In the genomic region with DNA sequence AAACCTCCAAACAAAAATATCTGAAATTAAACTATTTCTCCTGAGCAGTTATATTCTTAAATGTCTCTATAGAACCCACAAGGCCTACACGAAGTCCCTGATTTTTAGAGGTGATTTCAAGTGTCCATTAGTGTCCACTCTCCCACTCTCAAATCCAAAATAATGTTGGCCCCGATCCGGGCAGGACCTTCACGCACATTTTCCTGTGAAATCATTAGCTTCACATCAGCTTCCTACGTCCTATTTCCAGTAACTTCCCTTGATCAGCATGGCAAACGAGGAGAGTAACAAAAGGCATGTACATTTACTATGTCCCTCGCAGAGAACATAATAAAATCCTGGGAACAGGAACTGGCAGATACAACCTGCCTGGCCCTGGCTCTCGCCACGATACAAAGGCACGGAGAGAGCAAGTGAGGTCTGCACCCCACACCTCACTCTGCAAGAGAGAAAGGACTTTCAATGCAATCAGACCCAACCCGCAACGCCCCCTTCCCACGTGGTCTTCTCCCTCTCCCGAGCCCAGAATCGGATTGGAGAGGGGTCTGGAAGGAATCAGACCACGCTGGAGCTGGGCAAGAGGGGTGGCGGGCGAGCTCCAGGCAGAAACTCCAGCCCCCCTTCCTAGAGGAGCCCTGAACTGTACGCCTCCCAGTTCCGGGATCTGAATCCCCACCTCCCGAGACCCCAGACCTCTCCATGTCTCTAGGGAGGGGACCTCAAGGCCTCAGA, we compare ENCODE assay signal across 8 cellular contexts. TPM values are rescaled to one million over a fixed set of nuclear protein-coding genes. Genes with fewer than 3 reads are reported as not detected.
A peak's percentile ranks its signal among the peaks of the same experiment; 100 is the strongest.
DNase-seq lines count a peak whose midpoint lies in the region; ATAC-seq and TF ChIP-seq lines count a peak whose summit lies in the region.

No MANE protein-coding gene starts in this region.

- CTCF ChIA-PET in GM10248 (lab: Yijun Ruan, JAX) = interaction anchor here (0.6 to 2.6 kb wide), 10 partner anchors 8 to 755 kb away, joined by 3 to 25 read pairs (median 3); no protein-coding TSS in a partner anchor

- POLR2A ChIA-PET in GM10248 (lab: Yijun Ruan, JAX) = interaction anchor here (1.0 to 1.1 kb wide), 2 partner anchors 10 to 49 kb away, joined by 3 to 7 read pairs; a partner anchor contains a TSS

- peak overlapping the region; percentile 86 for H3K4me3 ChIP-seq in effector memory CD4-positive, alpha-beta T cell (ENCODE audit: insufficient read depth, low read depth, low read length, poor library complexity, severe bottlenecking)
- H3K4me3 ChIP-seq in lung = peak overlapping the region; percentile 63

- peaks cover 18% of the 10 kb centered on the region for H3K4me1 ChIP-seq in effector memory CD4-positive, alpha-beta T cell (ENCODE audit: control insufficient read depth, insufficient read depth, low read length, poor library complexity, severe bottlenecking)
- H3K4me1 ChIP-seq in lung (ENCODE audit: control insufficient read depth in 2 of 2, insufficient read depth in 2 of 2, low read length in 2 of 2) = peaks cover 4 to 5% of the 10 kb centered on the region in 2 donors

- DNase-seq in GM10248 (ENCODE audit: extremely low spot score) = peak; percentile 62
- peak; percentile 48 for DNase-seq in NCI-H2107 treated with DMSO at 0.1 percent for 48 hours (lab: John Stamatoyannopoulos, UW; ENCODE audit: unreplicated experiment)
- DNase-seq in activated CD4-positive, alpha-beta T cell treated with anti-CD3 and anti-CD28 coated beads for 4 hours = peak; percentile 15 to 21
- peak in 1 of 3 donors; percentile 2 for DNase-seq in effector memory CD4-positive, alpha-beta T cell
- DNase-seq in lung (ENCODE audit: low spot score) = peak; percentile 56
- DNase-seq in stimulated activated CD4-positive, alpha-beta T cell treated with anti-CD3 and anti-CD28 coated beads, Interleukin-4, amount 100 ng/mL, for 48 hours (ENCODE audit: low read depth in 2 of 2) = peak; percentile 21 to 30

- no peaks in the 10 kb centered on the region for H3K36me3 ChIP-seq in effector memory CD4-positive, alpha-beta T cell (ENCODE audit: control insufficient read depth, insufficient read depth, low read length)
- peaks cover 0 to 3% of the 10 kb centered on the region in 2 donors for H3K36me3 ChIP-seq in lung (ENCODE audit: control insufficient read depth in 2 of 2, insufficient read depth in 2 of 2, low read length in 2 of 2)

- peak; percentile 6 for ATAC-seq in HG02610 (IDR thresholded peaks at IDR 0.05; ENCODE audit: unreplicated experiment)
- ATAC-seq in lung (ENCODE audit: insufficient read depth, low FRiP score) = peak; percentile 5
- ATAC-seq in HG03469 (IDR thresholded peaks at IDR 0.05; ENCODE audit: unreplicated experiment) = no peak

- no peaks in the 10 kb centered on the region for H3K9me3 ChIP-seq in effector memory CD4-positive, alpha-beta T cell (ENCODE audit: control insufficient read depth, low read length)
- no peaks in the 10 kb centered on the region for H3K9me3 ChIP-seq in lung (ENCODE audit: control insufficient read depth in 2 of 2, insufficient read depth in 1 of 2, low read length in 1 of 2)

- no peaks in the 10 kb centered on the region for H3K27me3 ChIP-seq in effector memory CD4-positive, alpha-beta T cell (replicated peaks; ENCODE audit: control insufficient read depth, insufficient read depth, low read length, poor library complexity, severe bottlenecking)
- no peaks in the 10 kb centered on the region for H3K27me3 ChIP-seq in lung (ENCODE audit: control insufficient read depth, insufficient read depth)

- WGBS in lung, 2 donors = 3 to 4% methylated on average over 21 of the region's 21 CpGs

- H3K27ac ChIP-seq in effector memory CD4-positive, alpha-beta T cell (ENCODE audit: insufficient read depth, low read length, poor library complexity, severe bottlenecking) = peak overlapping the region; percentile 58
- H3K27ac ChIP-seq in lung (ENCODE audit: low read depth in 1 of 2, low read length in 1 of 2) = peak overlapping the region; percentile 48 to 67

- no peak for TF ChIP-seq CTCF in GM10248 (IDR thresholded peaks at IDR 0.05; ENCODE audit: control extremely low read depth, extremely low read depth, low read depth, missing control alignments)
- no peak for TF ChIP-seq CTCF in lung (IDR thresholded peaks at IDR 0.05; ENCODE audit: control extremely low read depth, extremely low read depth)

RNA-seq across cellular contexts. Expression of a gene that starts 17.5 kb away (rescaled TPM):
- total RNA-seq in lung = not detected
- polyA plus RNA-seq in lung = not detected

RNA-seq across cellular contexts. Expression of a gene that starts 48.4 kb away (rescaled TPM):
- total RNA-seq in lung = 100 to 1,000 TPM in 1 of 2 donors, 10 to 100 TPM in 1; 84.6 to 111 TPM
- polyA plus RNA-seq in lung = 10 to 100 TPM; 26.0 to 26.6 TPM

RNA-seq across cellular contexts. Expression of a gene that starts 48.4 kb away (rescaled TPM):
- total RNA-seq in lung = 10 to 100 TPM; 24.7 to 28.6 TPM
- polyA plus RNA-seq in lung = 1 to 10 TPM; 7.4 to 9.2 TPM
